Comparison of ENCODE assay signal across 11 cellular contexts in the genomic region with DNA sequence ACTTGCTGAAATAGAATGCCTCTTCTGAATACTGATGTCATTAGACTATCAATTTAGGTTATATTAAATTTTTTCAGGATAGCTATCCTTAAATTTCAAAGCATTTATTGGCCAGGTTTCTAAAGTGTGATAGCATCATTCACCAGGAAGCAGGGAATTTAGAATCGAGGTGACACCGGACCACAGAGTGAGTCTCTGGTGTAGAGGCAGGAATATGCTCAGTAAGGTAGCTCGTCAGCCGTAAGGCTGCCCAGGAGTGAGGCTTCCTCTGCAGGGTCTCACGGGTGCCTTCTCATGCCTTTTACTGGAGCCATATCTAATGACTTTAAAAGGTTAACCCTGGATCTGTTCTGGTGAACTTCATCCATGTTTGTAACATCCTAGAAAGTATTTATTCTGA.
A peak's percentile ranks its signal among the peaks of the same experiment; 100 is the strongest.
DNase-seq lines count a peak whose midpoint lies in the region; ATAC-seq and TF ChIP-seq lines count a peak whose summit lies in the region.
"Had no signal": no experiment of that assay in that cellular context is flagged by ENCODE, and none has a peak within 500 bp of the region (broad histone marks: within the 10 kb centered on the region; RNA-seq: fewer than 3 reads in every experiment).

No MANE protein-coding gene starts in this region.

- TF ChIP-seq CTCF in foreskin keratinocyte (conservative IDR thresholded peaks at IDR 0.05): no peak

- H3K9me3 Mint-ChIP-seq in activated CD4-positive, alpha-beta T cell treated with anti-CD3 and anti-CD28 coated beads, Interleukin-2, amount 10 ng/mL, durations not matched to agents 7 days and 5 days: no peaks in the 10 kb centered on the region
- no peaks in the 10 kb centered on the region for H3K9me3 Mint-ChIP-seq in activated T-cell treated with anti-CD3 and anti-CD28 coated beads, Interleukin-2, amount 50 U/mL, for 72 hours
- H3K9me3 Mint-ChIP-seq: stimulated activated naive B cell treated with anti-CD40 and anti-IgM and Interleukin-4, amounts not matched to agents 10 μg/mL and 1 μg/mL and 100 μg/mL, for 72 hours had no signal

- H3K4me1 Mint-ChIP-seq in activated CD4-positive, alpha-beta T cell treated with anti-CD3 and anti-CD28 coated beads, Interleukin-2, amount 10 ng/mL, durations not matched to agents 7 days and 5 days: peaks cover 80% of the 10 kb centered on the region
- H3K4me1 Mint-ChIP-seq in activated T-cell treated with anti-CD3 and anti-CD28 coated beads, Interleukin-2, amount 50 U/mL, for 72 hours (ENCODE audit: low read depth): peaks cover 93% of the 10 kb centered on the region

- no peak overlapping the region for H3K4me3 Mint-ChIP-seq in activated CD4-positive, alpha-beta T cell treated with anti-CD3 and anti-CD28 coated beads, Interleukin-2, amount 10 ng/mL, durations not matched to agents 7 days and 5 days
- peak overlapping the region in 1 of 2 donors; percentile 68 for H3K4me3 Mint-ChIP-seq in activated T-cell treated with anti-CD3 and anti-CD28 coated beads, Interleukin-2, amount 50 U/mL, for 72 hours

- no peak for ATAC-seq in activated T-cell treated with anti-CD3 and anti-CD28 coated beads, Interleukin-2, amount 50 U/mL, for 72 hours (replicated peaks in 1 of 2)
- no peak for ATAC-seq in foreskin keratinocyte
- ATAC-seq: stimulated activated naive B cell treated with anti-CD40 and anti-IgM and Interleukin-4, amounts not matched to agents 10 μg/mL and 1 μg/mL and 100 μg/mL, for 72 hours had no signal

- no peak overlapping the region for H3K4me3 ChIP-seq in subcutaneous abdominal adipose tissue (ENCODE audit: low read depth in 1 of 5, low read length in 5 of 5)

- CTCF ChIA-PET in activated CD4-positive, alpha-beta T cell treated with anti-CD3 and anti-CD28 coated beads, Interleukin-2, amount 10 ng/mL, durations not matched to agents 7 days and 5 days (lab: Charles Lee): interaction anchor here (0.6 to 1.9 kb wide), 9 partner anchors 8 to 135 kb away, joined by 3 to 14 read pairs (median 4); no protein-coding TSS in a partner anchor

- no peak for DNase-seq in activated CD4-positive, alpha-beta T cell treated with anti-CD3 and anti-CD28 coated beads, Interleukin-2, amount 10 ng/mL, durations not matched to agents 7 days and 5 days
- no peak for DNase-seq in activated CD4-positive, alpha-beta T cell treated with anti-CD3 and anti-CD28 coated beads, Interleukin-2, amount 50 U/mL, for 4 hours
- no peak for DNase-seq in activated T-cell treated with anti-CD3 and anti-CD28 coated beads, Interleukin-2, amount 50 U/mL, for 72 hours
- DNase-seq in foreskin keratinocyte: no peak
- no peak for DNase-seq in AG20443 (ENCODE audit: low spot score)
- DNase-seq in stimulated activated CD4-positive, alpha-beta T cell treated with anti-CD3 and anti-CD28 coated beads, Interleukin-12 subunit alpha, Interleukin-12 subunit beta, amount 100 ng/mL, for 4 hours: no peak
- DNase-seq in COLO668 (lab: John Stamatoyannopoulos, UW; ENCODE audit: unreplicated experiment): no peak
- DNase-seq: anterior cingulate cortex; NCI-H2029; stimulated activated naive B cell treated with anti-CD40 and anti-IgM and Interleukin-4, amounts not matched to agents 10 μg/mL and 1 μg/mL and 100 μg/mL, for 72 hours had no signal

- H3K9me3 ChIP-seq in subcutaneous abdominal adipose tissue (ENCODE audit: control insufficient read depth in 5 of 5, low read length in 5 of 5): no peaks in the 10 kb centered on the region

- no peak overlapping the region for H3K9ac ChIP-seq in subcutaneous abdominal adipose tissue (ENCODE audit: low read length in 5 of 5)

- no peaks in the 10 kb centered on the region for H3K27me3 Mint-ChIP-seq in activated CD4-positive, alpha-beta T cell treated with anti-CD3 and anti-CD28 coated beads, Interleukin-2, amount 10 ng/mL, durations not matched to agents 7 days and 5 days
- no peaks in the 10 kb centered on the region for H3K27me3 Mint-ChIP-seq in activated T-cell treated with anti-CD3 and anti-CD28 coated beads, Interleukin-2, amount 50 U/mL, for 72 hours (ENCODE audit: low read depth)
- H3K27me3 Mint-ChIP-seq: stimulated activated naive B cell treated with anti-CD40 and anti-IgM and Interleukin-4, amounts not matched to agents 10 μg/mL and 1 μg/mL and 100 μg/mL, for 72 hours had no signal

- peak overlapping the region; percentile 39 for H3K27ac ChIP-seq in foreskin keratinocyte
- peak overlapping the region; percentile 37 for H3K27ac ChIP-seq in subcutaneous abdominal adipose tissue (ENCODE audit: low read depth, low read length)

- H3K4me1 ChIP-seq in foreskin keratinocyte (peaks cover 49% of the 10 kb centered on the region), subcutaneous abdominal adipose tissue (ENCODE audit: control insufficient read depth in 5 of 5, insufficient read depth in 5 of 5, low read length in 5 of 5) (peaks cover 0 to 30% (median 8%) of the 10 kb centered on the region in 5 donors)

- H3K36me3 Mint-ChIP-seq in activated CD4-positive, alpha-beta T cell treated with anti-CD3 and anti-CD28 coated beads, Interleukin-2, amount 10 ng/mL, durations not matched to agents 7 days and 5 days (ENCODE audit: low read depth): peaks cover 60% of the 10 kb centered on the region
- peaks cover 27 to 50% of the 10 kb centered on the region in 2 donors for H3K36me3 Mint-ChIP-seq in activated T-cell treated with anti-CD3 and anti-CD28 coated beads, Interleukin-2, amount 50 U/mL, for 72 hours (ENCODE audit: insufficient read depth in 2 of 2)

- H3K36me3 ChIP-seq in subcutaneous abdominal adipose tissue (ENCODE audit: control insufficient read depth in 5 of 5, insufficient read depth in 5 of 5, low read length in 5 of 5): peaks cover 0 to 18% (median 9%) of the 10 kb centered on the region in 5 donors

- peak overlapping the region; percentile 64 for H3K27ac Mint-ChIP-seq in activated CD4-positive, alpha-beta T cell treated with anti-CD3 and anti-CD28 coated beads, Interleukin-2, amount 10 ng/mL, durations not matched to agents 7 days and 5 days
- H3K27ac Mint-ChIP-seq in activated T-cell treated with anti-CD3 and anti-CD28 coated beads, Interleukin-2, amount 50 U/mL, for 72 hours: peak overlapping the region; percentile 96

- POLR2A ChIA-PET in activated CD4-positive, alpha-beta T cell treated with anti-CD3 and anti-CD28 coated beads, Interleukin-2, amount 10 ng/mL, durations not matched to agents 7 days and 5 days (lab: Charles Lee): interaction anchor here (0.7 kb wide), 1 partner anchor 13 kb away, joined by 4 read pairs; no protein-coding TSS in a partner anchor

- H3K27me3 ChIP-seq in foreskin keratinocyte: no peaks in the 10 kb centered on the region
- H3K27me3 ChIP-seq in subcutaneous abdominal adipose tissue (ENCODE audit: control insufficient read depth in 5 of 5, insufficient read depth in 4 of 5, low read length in 5 of 5): no peaks in the 10 kb centered on the region
